In the genomic region with DNA sequence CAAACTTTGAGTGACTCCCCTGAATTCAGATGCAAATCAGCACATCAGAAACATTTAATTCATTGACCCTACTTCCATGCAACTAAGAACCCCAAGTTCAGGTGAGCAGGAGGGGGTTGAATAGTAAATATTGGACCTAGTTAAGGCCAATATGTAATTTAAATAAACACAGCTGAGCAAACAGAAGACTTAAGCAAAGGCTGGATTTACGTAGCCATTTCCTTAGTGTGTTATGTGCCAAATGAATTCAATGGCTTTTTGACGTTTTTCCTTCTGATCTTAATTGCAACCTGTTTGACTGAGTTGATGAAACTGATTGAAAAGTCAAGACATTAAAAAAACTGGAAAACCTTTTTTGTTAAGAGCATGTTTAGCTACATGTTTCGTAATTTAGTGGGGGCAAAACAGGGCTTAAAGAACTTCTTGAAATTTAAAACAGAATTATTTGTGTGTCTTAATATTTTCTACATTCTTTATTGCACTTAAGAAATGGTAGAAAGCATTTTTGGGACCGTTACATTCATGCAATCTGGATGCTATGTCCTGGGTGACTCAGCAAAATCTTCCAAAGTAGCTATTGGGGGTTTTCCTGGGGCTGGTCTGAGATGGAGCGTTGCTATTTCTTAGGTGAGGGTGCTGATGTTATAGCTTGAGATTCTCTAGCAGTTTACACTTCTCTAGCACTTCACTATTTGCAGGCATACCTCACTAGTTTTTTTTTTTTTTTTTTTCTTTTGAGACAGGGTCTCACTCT, we compare ENCODE assay signal across 14 cellular contexts. TPM values are rescaled to one million over a fixed set of nuclear protein-coding genes. Genes with fewer than 3 reads are reported as not detected.
A peak's percentile ranks its signal among the peaks of the same experiment; 100 is the strongest.
DNase-seq lines count a peak whose midpoint lies in the region; ATAC-seq and TF ChIP-seq lines count a peak whose summit lies in the region.
"Had no signal": no experiment of that assay in that cellular context is flagged by ENCODE, and none has a peak within 500 bp of the region (broad histone marks: within the 10 kb centered on the region; RNA-seq: fewer than 3 reads in every experiment).

No MANE protein-coding gene starts in this region.

- ATAC-seq in stimulated activated naive B cell treated with anti-CD40 and anti-IgM and Interleukin-4, amounts not matched to agents 10 μg/mL and 1 μg/mL and 100 μg/mL, for 72 hours (replicated peaks): no peak
- ATAC-seq in WTC11: no peak; the same call in 1 of the 2 replicates
- ATAC-seq in lower lobe of right lung: no peak
- ATAC-seq: activated CD8-positive, alpha-beta T cell treated with anti-CD3 and anti-CD28 coated beads for 36 hours; left ventricle myocardium superior; stimulated activated naive CD8-positive, alpha-beta T cell treated with anti-CD3 and anti-CD28 coated beads, Interleukin-15, Interleukin-2, amounts not matched to agents 100 U/mL and 50 U/mL, for 24 hours had no signal

- CTCF ChIA-PET in PC-9 (lab: Charles Lee) (interaction anchor here (0.6 to 0.7 kb wide), 2 partner anchors 76 to 121 kb away, joined by 3 read pairs; no protein-coding TSS in a partner anchor), WTC11 (lab: Charles Lee) (interaction anchor here (1.1 to 1.5 kb wide), 2 partner anchors 55 to 336 kb away, joined by 3 to 5 read pairs; no protein-coding TSS in a partner anchor)

- H3F3A ChIP-seq in PC-9 (ENCODE audit: insufficient read depth, low read depth): no peaks in the 10 kb centered on the region

- no peaks in the 10 kb centered on the region for H3K36me3 Mint-ChIP-seq in stimulated activated naive B cell treated with anti-CD40 and anti-IgM and Interleukin-4, amounts not matched to agents 10 μg/mL and 1 μg/mL and 100 μg/mL, for 72 hours
- peaks cover 3% of the 10 kb centered on the region for H3K36me3 Mint-ChIP-seq in WTC11

- peak overlapping the region; percentile 0; the same call in 1 of the 2 replicates for H2AFZ ChIP-seq in PC-9

- H3K9me2 ChIP-seq in PC-9 (ENCODE audit: insufficient read depth): no peaks in the 10 kb centered on the region

- DNase-seq in COR-L47 (lab: John Stamatoyannopoulos, UW) (peak; percentile 83), NCI-H1105 treated with DMSO at 0.1 percent for 48 hours (lab: John Stamatoyannopoulos, UW) (peak; percentile 46), PC-9 (no peak), fibroblast of pulmonary artery (ENCODE audit: low read depth) (peak; percentile 35), GM13977 (ENCODE audit: low spot score) (no peak), WTC11 (ENCODE audit: low spot score) (no peak), lower lobe of right lung (no peak)
- DNase-seq in stimulated activated naive B cell treated with anti-CD40 and anti-IgM and Interleukin-4, amounts not matched to agents 10 μg/mL and 1 μg/mL and 100 μg/mL, for 72 hours: no peak
- DNase-seq: activated CD8-positive, alpha-beta T cell treated with anti-CD3 and anti-CD28 coated beads for 36 hours; activated naive CD4-positive, alpha-beta T cell treated with Interleukin-2 at 50 U/mL for 16 hours; left ventricle myocardium superior; stimulated activated naive CD8-positive, alpha-beta T cell treated with anti-CD3 and anti-CD28 coated beads, Interleukin-15, Interleukin-2, amounts not matched to agents 100 U/mL and 50 U/mL, for 24 hours had no signal

- TF ChIP-seq CTCF in PC-9 (conservative IDR thresholded peaks at IDR 0.05) (no peak), fibroblast of pulmonary artery (IDR thresholded peaks at IDR 0.05; ENCODE audit: low read length, missing control alignments) (no peak), GM13977 (IDR thresholded peaks at IDR 0.05; ENCODE audit: extremely low read depth, insufficient read depth, missing control alignments) (no peak), WTC11 (IDR thresholded peaks at IDR 0.05) (no peak), lower lobe of right lung (IDR thresholded peaks at IDR 0.05) (no peak)

- H3K27ac ChIP-seq in PC-9: no peak overlapping the region
- no peak overlapping the region for H3K27ac ChIP-seq in lower lobe of right lung

- POLR2A ChIA-PET in PC-9 (lab: Charles Lee; ENCODE audit: unreplicated experiment) (interaction anchor here (0.5 to 0.7 kb wide), 3 partner anchors 31 to 369 kb away, joined by 4 to 21 read pairs (median 12); no protein-coding TSS in a partner anchor), WTC11 (lab: Charles Lee) (no interaction called here)

- H3K4me2 ChIP-seq in PC-9: no peak overlapping the region

- H3K4me1 ChIP-seq in PC-9 (replicated peaks; ENCODE audit: insufficient read depth) (peaks cover 7% of the 10 kb centered on the region; the same call in 1 of the 2 replicates), lower lobe of right lung (no peaks in the 10 kb centered on the region)

- intact Hi-C loops in PC-9 (cut with micrococcal nuclease; ENCODE audit: unreplicated experiment): no loop called here
- intact Hi-C loops in lower lobe of right lung (cut with DNase I): no loop called here

- H3K36me3 ChIP-seq in PC-9 (ENCODE audit: low read depth): no peaks in the 10 kb centered on the region
- no peaks in the 10 kb centered on the region for H3K36me3 ChIP-seq in lower lobe of right lung

- H3K79me2 ChIP-seq in PC-9 (ENCODE audit: low read depth): no peaks in the 10 kb centered on the region

- no peak overlapping the region for H3K27ac Mint-ChIP-seq in stimulated activated naive B cell treated with anti-CD40 and anti-IgM and Interleukin-4, amounts not matched to agents 10 μg/mL and 1 μg/mL and 100 μg/mL, for 72 hours
- no peak overlapping the region for H3K27ac Mint-ChIP-seq in WTC11
- H3K27ac Mint-ChIP-seq: activated CD8-positive, alpha-beta T cell treated with anti-CD3 and anti-CD28 coated beads for 36 hours; B cell; T-helper 2 cell treated with Interferon-gamma antibody and Interleukin-4, amounts not matched to agents 5 μg/mL and 100 μg/mL, for 36 hours had no signal

- H3K9me3 Mint-ChIP-seq in stimulated activated naive B cell treated with anti-CD40 and anti-IgM and Interleukin-4, amounts not matched to agents 10 μg/mL and 1 μg/mL and 100 μg/mL, for 72 hours: peaks cover under 1 to 2% of the 10 kb centered on the region in 2 donors
- H3K9me3 Mint-ChIP-seq in WTC11: peaks cover 26% of the 10 kb centered on the region

- H3K4me1 Mint-ChIP-seq in stimulated activated naive B cell treated with anti-CD40 and anti-IgM and Interleukin-4, amounts not matched to agents 10 μg/mL and 1 μg/mL and 100 μg/mL, for 72 hours: no peaks in the 10 kb centered on the region
- peaks cover 31% of the 10 kb centered on the region for H3K4me1 Mint-ChIP-seq in WTC11
- H3K4me1 Mint-ChIP-seq: B cell had no signal

- H3K4me3 ChIP-seq in PC-9 (no peak overlapping the region), fibroblast of pulmonary artery (replicated peaks; ENCODE audit: low read depth, low read length) (no peak overlapping the region), lower lobe of right lung (no peak overlapping the region)

- no peak overlapping the region for H3K4me3 Mint-ChIP-seq in stimulated activated naive B cell treated with anti-CD40 and anti-IgM and Interleukin-4, amounts not matched to agents 10 μg/mL and 1 μg/mL and 100 μg/mL, for 72 hours
- no peak overlapping the region for H3K4me3 Mint-ChIP-seq in WTC11
- H3K4me3 Mint-ChIP-seq: activated CD8-positive, alpha-beta T cell treated with anti-CD3 and anti-CD28 coated beads for 36 hours; B cell; T-helper 2 cell treated with Interferon-gamma antibody and Interleukin-4, amounts not matched to agents 5 μg/mL and 100 μg/mL, for 36 hours had no signal

- peaks cover 5% of the 10 kb centered on the region; the same call in 1 of the 2 replicates for H3K9me3 ChIP-seq in PC-9 (ENCODE audit: insufficient read depth, low read depth)
- no peaks in the 10 kb centered on the region for H3K9me3 ChIP-seq in lower lobe of right lung

- BruUV-seq in PC-9 (replicated peaks; lab: Mats Ljungman, UMichigan): no TSS peak

- H3K27me3 Mint-ChIP-seq in stimulated activated naive B cell treated with anti-CD40 and anti-IgM and Interleukin-4, amounts not matched to agents 10 μg/mL and 1 μg/mL and 100 μg/mL, for 72 hours: peaks cover 0 to 3% of the 10 kb centered on the region in 2 donors
- peaks cover 9% of the 10 kb centered on the region for H3K27me3 Mint-ChIP-seq in WTC11 (ENCODE audit: low read depth)
- H3K27me3 Mint-ChIP-seq: activated CD8-positive, alpha-beta T cell treated with anti-CD3 and anti-CD28 coated beads for 36 hours; B cell had no signal

- in situ Hi-C loops in GM13977 (cut with MboI; ENCODE audit: low pct_unique_long_range_greater_than_20kb, low sequenced_read_pairs, unreplicated experiment): no loop called here

- H3K27me3 ChIP-seq in PC-9 (ENCODE audit: insufficient read depth, low read depth) (no peaks in the 10 kb centered on the region), lower lobe of right lung (ENCODE audit: low read depth) (no peaks in the 10 kb centered on the region)

- no peaks in the 10 kb centered on the region for H4K20me1 ChIP-seq in PC-9 (ENCODE audit: insufficient read depth)

TF ChIP-seq in WTC11, 78 proteins besides CTCF, POLR2A, EP300 and RAD21:
- TF ChIP-seq, protein P1, sequence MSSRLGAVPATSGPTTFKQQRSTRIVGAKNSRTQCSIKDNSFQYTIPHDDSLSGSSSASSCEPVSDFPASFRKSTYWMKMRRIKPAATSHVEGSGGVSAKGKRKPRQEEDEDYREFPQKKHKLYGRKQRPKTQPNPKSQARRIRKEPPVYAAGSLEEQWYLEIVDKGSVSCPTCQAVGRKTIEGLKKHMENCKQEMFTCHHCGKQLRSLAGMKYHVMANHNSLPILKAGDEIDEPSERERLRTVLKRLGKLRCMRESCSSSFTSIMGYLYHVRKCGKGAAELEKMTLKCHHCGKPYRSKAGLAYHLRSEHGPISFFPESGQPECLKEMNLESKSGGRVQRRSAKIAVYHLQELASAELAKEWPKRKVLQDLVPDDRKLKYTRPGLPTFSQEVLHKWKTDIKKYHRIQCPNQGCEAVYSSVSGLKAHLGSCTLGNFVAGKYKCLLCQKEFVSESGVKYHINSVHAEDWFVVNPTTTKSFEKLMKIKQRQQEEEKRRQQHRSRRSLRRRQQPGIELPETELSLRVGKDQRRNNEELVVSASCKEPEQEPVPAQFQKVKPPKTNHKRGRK (CRISPR knock-in tag; IDR thresholded peaks at IDR 0.05; ENCODE audit: borderline replicate concordance): no peak
TF ChIP-seq in WTC11: peak in this region for 0.

RNA-seq across cellular contexts. Expression of gene KCNE4, which starts 25.5 kb away (rescaled TPM):
- total RNA-seq in PC-9 (2021): 0.11 TPM in 1 of 2 replicates, not detected in the other
- total RNA-seq in WTC11 (2021): 0.04 TPM in 1 of 3 replicates, not detected in the others
- total RNA-seq in lower lobe of right lung: 1.2 TPM
- total RNA-seq: activated CD8-positive, alpha-beta T cell treated with anti-CD3 and anti-CD28 coated beads for 36 hours; B cell had no signal

Comparison
In these comparisons a context has a peak if more than half of its experiments do, and no peak if none do; other contexts are left out.
1. DNase-seq: peak in COR-L47 (single experiment), NCI-H1105 treated with DMSO at 0.1 percent for 48 hours (single experiment) and fibroblast of pulmonary artery (single experiment); none in PC-9 (0 of 2), GM13977 (single experiment), stimulated activated naive B cell treated with anti-CD40 and anti-IgM and Interleukin-4, amounts not matched to agents 10 μg/mL and 1 μg/mL and 100 μg/mL, for 72 hours (single experiment), WTC11 (single experiment) and lower lobe of right lung (single experiment).